Comparison of ENCODE assay signal across 1 cellular context in the genomic region with DNA sequence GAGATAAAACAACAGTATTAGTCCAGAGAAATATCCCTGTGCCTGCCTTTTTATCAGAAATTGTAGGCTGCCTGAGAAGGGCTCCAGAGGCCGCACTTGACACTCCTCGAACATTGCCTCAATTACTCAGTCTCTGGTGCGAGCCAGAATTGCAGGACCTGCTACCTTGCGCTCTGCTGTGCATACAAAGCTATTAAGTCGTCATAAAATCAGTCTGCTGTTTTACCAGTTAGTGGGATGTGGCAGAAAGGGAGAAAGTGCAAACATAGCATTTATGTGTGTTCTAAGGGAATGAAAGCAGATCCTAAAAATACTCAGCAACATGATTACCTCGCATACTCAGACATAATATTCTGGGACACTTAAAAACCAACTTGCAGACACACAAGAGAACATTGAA.
TF ChIP-seq lines count a peak whose summit lies in the region.

No MANE protein-coding gene starts in this region.

TF ChIP-seq in neural cell, 6 proteins besides CTCF, POLR2A, EP300 and RAD21 (continued from another document):
- TF ChIP-seq, protein P1, sequence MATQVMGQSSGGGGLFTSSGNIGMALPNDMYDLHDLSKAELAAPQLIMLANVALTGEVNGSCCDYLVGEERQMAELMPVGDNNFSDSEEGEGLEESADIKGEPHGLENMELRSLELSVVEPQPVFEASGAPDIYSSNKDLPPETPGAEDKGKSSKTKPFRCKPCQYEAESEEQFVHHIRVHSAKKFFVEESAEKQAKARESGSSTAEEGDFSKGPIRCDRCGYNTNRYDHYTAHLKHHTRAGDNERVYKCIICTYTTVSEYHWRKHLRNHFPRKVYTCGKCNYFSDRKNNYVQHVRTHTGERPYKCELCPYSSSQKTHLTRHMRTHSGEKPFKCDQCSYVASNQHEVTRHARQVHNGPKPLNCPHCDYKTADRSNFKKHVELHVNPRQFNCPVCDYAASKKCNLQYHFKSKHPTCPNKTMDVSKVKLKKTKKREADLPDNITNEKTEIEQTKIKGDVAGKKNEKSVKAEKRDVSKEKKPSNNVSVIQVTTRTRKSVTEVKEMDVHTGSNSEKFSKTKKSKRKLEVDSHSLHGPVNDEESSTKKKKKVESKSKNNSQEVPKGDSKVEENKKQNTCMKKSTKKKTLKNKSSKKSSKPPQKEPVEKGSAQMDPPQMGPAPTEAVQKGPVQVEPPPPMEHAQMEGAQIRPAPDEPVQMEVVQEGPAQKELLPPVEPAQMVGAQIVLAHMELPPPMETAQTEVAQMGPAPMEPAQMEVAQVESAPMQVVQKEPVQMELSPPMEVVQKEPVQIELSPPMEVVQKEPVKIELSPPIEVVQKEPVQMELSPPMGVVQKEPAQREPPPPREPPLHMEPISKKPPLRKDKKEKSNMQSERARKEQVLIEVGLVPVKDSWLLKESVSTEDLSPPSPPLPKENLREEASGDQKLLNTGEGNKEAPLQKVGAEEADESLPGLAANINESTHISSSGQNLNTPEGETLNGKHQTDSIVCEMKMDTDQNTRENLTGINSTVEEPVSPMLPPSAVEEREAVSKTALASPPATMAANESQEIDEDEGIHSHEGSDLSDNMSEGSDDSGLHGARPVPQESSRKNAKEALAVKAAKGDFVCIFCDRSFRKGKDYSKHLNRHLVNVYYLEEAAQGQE (IDR thresholded peaks at IDR 0.05; ENCODE audit: borderline replicate concordance): peak; percentile 38
